In the genomic region with DNA sequence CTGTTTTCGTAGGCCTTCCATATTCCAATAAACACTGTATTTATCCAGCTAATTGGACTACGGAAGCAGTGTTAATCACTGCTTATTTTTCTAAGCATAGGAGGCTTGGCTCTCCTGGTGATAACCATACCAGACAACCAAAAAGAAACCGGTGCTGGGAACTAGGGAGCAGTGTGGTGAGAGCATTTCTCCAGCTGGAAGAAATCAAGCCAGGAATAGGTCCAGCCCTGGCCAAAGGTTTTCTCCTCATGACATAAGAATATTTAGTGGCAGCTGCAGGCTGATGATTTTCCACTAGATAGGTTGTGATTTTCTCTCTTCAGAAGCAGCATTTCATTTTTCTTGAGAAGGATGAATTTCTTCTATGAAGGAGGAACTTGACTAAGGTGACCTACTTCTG, we compare ENCODE assay signal across 17 cellular contexts.
DNase-seq lines count a peak whose midpoint lies in the region; ATAC-seq, FAIRE-seq and TF ChIP-seq lines count a peak whose summit lies in the region.
"Had no signal": no experiment of that assay in that cellular context is flagged by ENCODE, and none has a peak within 500 bp of the region (broad histone marks: within the 10 kb centered on the region; RNA-seq: fewer than 3 reads in every experiment).

No MANE protein-coding gene starts in this region.

- intact Hi-C loops in esophagus muscularis mucosa (cut with DNase I): no loop called here
- intact Hi-C loops in esophagus squamous epithelium (cut with DNase I): no loop called here

- H3K36me3 ChIP-seq in HUES64 (ENCODE audit: insufficient read depth, low read length) (no peaks in the 10 kb centered on the region), esophagus muscularis mucosa (no peaks in the 10 kb centered on the region), esophagus squamous epithelium (no peaks in the 10 kb centered on the region)

- TF ChIP-seq EP300 in A549 (IDR thresholded peaks at IDR 0.05): no peak
- no peak for TF ChIP-seq EP300 in esophagus muscularis mucosa (IDR thresholded peaks at IDR 0.05)

- H3K27ac ChIP-seq in A549 (no peak overlapping the region), HUES64 (ENCODE audit: low read depth, low read length) (peak overlapping the region; percentile 61), esophagus muscularis mucosa (replicated peaks in 1 of 4) (no peak overlapping the region), esophagus squamous epithelium (no peak overlapping the region), coronary artery (no peak overlapping the region)
- H3K27ac ChIP-seq: C4-2B, PC-9 had no signal

- FAIRE-seq in A549 (lab: Jason Lieb, UNC): peak; percentile 28
- FAIRE-seq: GM12892 had no signal

- no peak for ATAC-seq in A549

- H3K4me1 ChIP-seq in A549: no peaks in the 10 kb centered on the region
- H3K4me1 ChIP-seq in HUES64 (ENCODE audit: insufficient read depth, low read length): peaks cover 25% of the 10 kb centered on the region
- no peaks in the 10 kb centered on the region for H3K4me1 ChIP-seq in esophagus muscularis mucosa
- peaks cover 0 to 3% (median 0%) of the 10 kb centered on the region in 3 donors for H3K4me1 ChIP-seq in esophagus squamous epithelium

- no peaks in the 10 kb centered on the region for H3K9me3 ChIP-seq in A549
- no peaks in the 10 kb centered on the region for H3K9me3 ChIP-seq in HUES64 (ENCODE audit: insufficient read depth, low read depth, low read length)
- no peaks in the 10 kb centered on the region for H3K9me3 ChIP-seq in esophagus muscularis mucosa
- no peaks in the 10 kb centered on the region for H3K9me3 ChIP-seq in esophagus squamous epithelium

- no peak overlapping the region for H3K4me2 ChIP-seq in A549
- H3K4me2 ChIP-seq: PC-9 had no signal

- CTCF ChIA-PET in A549 (lab: Yijun Ruan, JAX): interaction anchor here (1.6 kb wide), 1 partner anchor 254 kb away, joined by 5 read pairs; no protein-coding TSS in a partner anchor

- H3K27me3 ChIP-seq in HUES64 (ENCODE audit: insufficient read depth, low read length): no peaks in the 10 kb centered on the region
- H3K27me3 ChIP-seq in esophagus muscularis mucosa: no peaks in the 10 kb centered on the region
- H3K27me3 ChIP-seq in esophagus squamous epithelium: no peaks in the 10 kb centered on the region

- TF ChIP-seq POLR2A in A549 (IDR thresholded peaks at IDR 0.05; ENCODE audit: low read length) (no peak), esophagus muscularis mucosa (IDR thresholded peaks at IDR 0.05; ENCODE audit: low read depth) (no peak), esophagus squamous epithelium (IDR thresholded peaks at IDR 0.05) (no peak)

- POLR2A ChIA-PET in A549 (lab: Yijun Ruan, JAX): no interaction called here

- 66% methylated on average over 3 of the region's 3 CpGs for WGBS in A549 (ENCODE audit: missing lambda C conversion rate)
- 93% methylated on average over 3 of the region's 3 CpGs for WGBS in HUES64
- WGBS in esophagus muscularis mucosa: 54% methylated on average over 3 of the region's 3 CpGs
- 54 to 78% methylated on average over 3 of the region's 3 CpGs for WGBS in esophagus squamous epithelium, 2 donors

- TF ChIP-seq RAD21 in A549 (conservative IDR thresholded peaks at IDR 0.05 in 1 of 2, IDR thresholded peaks at IDR 0.05 in 1 of 2): no peak

- TF ChIP-seq CTCF in A549 (IDR thresholded peaks at IDR 0.05) (no peak), esophagus muscularis mucosa (IDR thresholded peaks at IDR 0.05) (no peak), esophagus squamous epithelium (IDR thresholded peaks at IDR 0.05) (no peak), coronary artery (IDR thresholded peaks at IDR 0.05) (no peak)

- H3K4me3 ChIP-seq in A549: no peak overlapping the region
- no peak overlapping the region for H3K4me3 ChIP-seq in HUES64 (ENCODE audit: low read length)
- no peak overlapping the region for H3K4me3 ChIP-seq in esophagus muscularis mucosa
- H3K4me3 ChIP-seq in esophagus squamous epithelium: no peak overlapping the region
- no peak overlapping the region for H3K4me3 ChIP-seq in coronary artery
- H3K4me3 ChIP-seq: PC-9 had no signal

- DNase-seq in A549 (ENCODE audit: low read depth in 1 of 2, low spot score in 1 of 2) (no peak), esophagus muscularis mucosa (ENCODE audit: extremely low spot score) (peak; percentile 37), left kidney (ENCODE audit: low read depth, low spot score) (peak; percentile 12), esophagus squamous epithelium (lab: John Stamatoyannopoulos, UW) (no peak), amniotic stem cell (lab: John Stamatoyannopoulos, UW) (no peak), NCI-H510A treated with DMSO at 0.1 percent for 48 hours (lab: John Stamatoyannopoulos, UW) (no peak), coronary artery (ENCODE audit: low spot score) (no peak)
- DNase-seq: H9, NCI-H1105, NCI-H1694, NCI-H2107, NCI-H345, NCI-H69 had no signal

- H3K9ac ChIP-seq in HUES64 (ENCODE audit: low read depth, low read length): peak overlapping the region; percentile 39; the same call in 1 of the 2 replicates

TF ChIP-seq in A549, 52 proteins besides CTCF, POLR2A, EP300 and RAD21:
- TF ChIP-seq FOSL2 (IDR thresholded peaks at IDR 0.05) (no peak), FOSL2 (CRISPR knock-in tag; IDR thresholded peaks at IDR 0.05) (no peak), BCL3 (IDR thresholded peaks at IDR 0.05) (no peak), POLR2AphosphoS2 (conservative IDR thresholded peaks at IDR 0.05; ENCODE audit: low read length) (no peak)
TF ChIP-seq in A549: peak in this region for 0.

Comparison
In these comparisons a context has a peak if more than half of its experiments do, and no peak if none do; other contexts are left out.
1. DNase-seq: peak in esophagus muscularis mucosa (single experiment) and left kidney (single experiment); none in A549 (0 of 2), esophagus squamous epithelium (single experiment), amniotic stem cell (single experiment), NCI-H510A treated with DMSO at 0.1 percent for 48 hours (single experiment) and coronary artery (single experiment).